In genomic region chr18:3652380-3653262, GRCh38 we compare ENCODE assay signal across 8 cellular contexts.
A peak's percentile ranks its signal among the peaks of the same experiment; 100 is the strongest.
DNase-seq lines count a peak whose midpoint lies in the region; ATAC-seq lines count a peak whose summit lies in the region.

No MANE protein-coding gene starts in this region.

- H3K4me1 ChIP-seq in HUES64 (ENCODE audit: insufficient read depth, low read length): peaks cover 46% of the 10 kb centered on the region
- no peaks in the 10 kb centered on the region for H3K4me1 ChIP-seq in urinary bladder (ENCODE audit: insufficient read depth)

- ATAC-seq in GM18502 (IDR thresholded peaks at IDR 0.05; ENCODE audit: poor library complexity, unreplicated experiment): no peak
- no peak for ATAC-seq in GM21723 (IDR thresholded peaks at IDR 0.05; ENCODE audit: unreplicated experiment)

- H3K36me3 ChIP-seq in HUES64 (ENCODE audit: insufficient read depth, low read length): no peaks in the 10 kb centered on the region
- H3K36me3 ChIP-seq in urinary bladder (ENCODE audit: insufficient read depth): no peaks in the 10 kb centered on the region

- peak; percentile 80 for DNase-seq in AG08396 (ENCODE audit: low spot score)
- peak; percentile 61 to 68 for DNase-seq in activated CD4-positive, alpha-beta T cell treated with anti-CD3 and anti-CD28 coated beads for 4 hours
- peak; percentile 99 for DNase-seq in epithelial cell of prostate (ENCODE audit: low read depth, low spot score)
- peak; percentile 79 for DNase-seq in occipital lobe (lab: John Stamatoyannopoulos, UW)

- peak overlapping the region; percentile 45; the same call in 1 of the 2 replicates for H3K9ac ChIP-seq in HUES64 (ENCODE audit: low read depth, low read length)

- H3K9me3 ChIP-seq in HUES64 (ENCODE audit: insufficient read depth, low read depth, low read length): no peaks in the 10 kb centered on the region

- H3K27ac ChIP-seq in HUES64 (ENCODE audit: low read depth, low read length): no peak overlapping the region; the same call in 1 of the 2 replicates
- peak overlapping the region; percentile 97 for H3K27ac ChIP-seq in epithelial cell of prostate
- H3K27ac ChIP-seq in urinary bladder (ENCODE audit: low read depth): peak overlapping the region; percentile 29

- H3K4me3 ChIP-seq in HUES64 (ENCODE audit: low read length): no peak overlapping the region
- H3K4me3 ChIP-seq in urinary bladder (ENCODE audit: low read depth, low read length): no peak overlapping the region

- no peaks in the 10 kb centered on the region for H3K27me3 ChIP-seq in HUES64 (ENCODE audit: insufficient read depth, low read length)

- WGBS in HUES64: 82% methylated on average over 13 of the region's 13 CpGs
- WGBS in urinary bladder: 71% methylated on average over 13 of the region's 13 CpGs
